In genomic region chr1:248905949-248906740, GRCh38 we compare ENCODE assay signal across 8 cellular contexts. TPM values are rescaled to one million over a fixed set of nuclear protein-coding genes. Genes with fewer than 3 reads are reported as not detected.
DNase-seq lines count a peak whose midpoint lies in the region; ATAC-seq and TF ChIP-seq lines count a peak whose summit lies in the region.

PGBD2 (plus strand) TSS chr1:248906235; CDS start chr1:248913863, 7,628 bp downstream.

- no peaks in the 10 kb centered on the region for H3K27me3 ChIP-seq in kidney epithelial cell (ENCODE audit: control insufficient read depth, insufficient read depth, low read length)

- TF ChIP-seq CTCF in AG09319 (IDR thresholded peaks at IDR 0.05; ENCODE audit: low read depth, low read length) (peak; percentile 57), kidney epithelial cell (IDR thresholded peaks at IDR 0.05; ENCODE audit: insufficient read depth, low read length, poor library complexity, severe bottlenecking) (peak; percentile 70)

- ATAC-seq in GM18909 (IDR thresholded peaks at IDR 0.05; ENCODE audit: poor library complexity, unreplicated experiment): peak; percentile 94
- ATAC-seq in HG03159 (IDR thresholded peaks at IDR 0.05; ENCODE audit: unreplicated experiment): peak; percentile 92

- H3K36me3 ChIP-seq in kidney epithelial cell (ENCODE audit: control insufficient read depth, insufficient read depth, low read length): no peaks in the 10 kb centered on the region

- DNase-seq in AG09319 (ENCODE audit: extremely low read depth, low read depth) (peak; percentile 85), NCI-H2227 treated with DMSO at 0.1 percent for 48 hours (lab: John Stamatoyannopoulos, UW) (peak; percentile 96), kidney epithelial cell (ENCODE audit: low read depth) (peak; percentile 51)
- DNase-seq in activated CD4-positive, CD25-positive, alpha-beta regulatory T cell (lab: John Stamatoyannopoulos, UW): peak; percentile 94 to 97 (median 96)
- peak; percentile 91 for DNase-seq in central memory CD4-positive, alpha-beta T cell
- DNase-seq in stimulated activated CD4-positive, alpha-beta T cell treated with anti-CD3 and anti-CD28 coated beads, Interleukin-15, amount 100 ng/mL, for 24 hours: peak; percentile 97

- peak within 1 kb of the TSS; percentile 73 for H3K4me3 ChIP-seq in kidney epithelial cell (ENCODE audit: low read depth, low read length)

RNA-seq across cellular contexts. Expression of gene PGBD2, which starts in this region (rescaled TPM):
- 6.8 and 8.2 TPM in 2 replicates for total RNA-seq in kidney epithelial cell

Comparison
In these comparisons a context has a peak if more than half of its experiments do, and no peak if none do; other contexts are left out.
1. Peak in every context shown above with its lines: DNase-seq, ATAC-seq and H3K4me3 ChIP-seq.